Comparison of ENCODE assay signal across 1 cellular context in the genomic region with DNA sequence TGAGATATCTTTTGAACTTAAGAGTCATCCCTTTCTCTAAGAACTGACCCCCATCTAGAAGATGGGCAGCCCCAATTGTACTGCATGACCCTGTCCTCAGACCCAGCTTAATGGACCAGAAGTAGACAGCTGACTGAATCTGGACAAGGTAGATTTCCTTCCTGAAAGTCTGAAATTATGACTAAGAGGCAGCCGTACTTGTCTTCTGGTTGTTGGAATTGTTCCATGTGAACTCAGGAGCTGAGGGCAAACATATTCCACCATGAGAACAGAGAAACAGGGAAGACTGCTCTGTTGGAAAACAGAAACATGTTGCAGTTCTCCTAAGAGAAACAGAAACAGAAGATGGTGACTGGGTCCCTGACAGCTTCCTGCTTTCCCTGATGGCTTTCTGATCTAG.
A peak's percentile ranks its signal among the peaks of the same experiment; 100 is the strongest.
TF ChIP-seq lines count a peak whose summit lies in the region.

No MANE protein-coding gene starts in this region.

TF ChIP-seq in GM12878, 131 proteins besides CTCF, POLR2A, EP300 and RAD21:
- TF ChIP-seq EED (IDR thresholded peaks at IDR 0.05; ENCODE audit: low read depth) (0 out of 2 replicates have a peak, but pooled peaks have one; percentile 22), YBX1 (IDR thresholded peaks at IDR 0.05) (no peak), GATAD2B (conservative IDR thresholded peaks at IDR 0.05; ENCODE audit: low read depth) (no peak), CBFB (IDR thresholded peaks at IDR 0.05; ENCODE audit: low read depth) (no peak)
